ENCODE assay signal across 13 cellular contexts in the genomic region with DNA sequence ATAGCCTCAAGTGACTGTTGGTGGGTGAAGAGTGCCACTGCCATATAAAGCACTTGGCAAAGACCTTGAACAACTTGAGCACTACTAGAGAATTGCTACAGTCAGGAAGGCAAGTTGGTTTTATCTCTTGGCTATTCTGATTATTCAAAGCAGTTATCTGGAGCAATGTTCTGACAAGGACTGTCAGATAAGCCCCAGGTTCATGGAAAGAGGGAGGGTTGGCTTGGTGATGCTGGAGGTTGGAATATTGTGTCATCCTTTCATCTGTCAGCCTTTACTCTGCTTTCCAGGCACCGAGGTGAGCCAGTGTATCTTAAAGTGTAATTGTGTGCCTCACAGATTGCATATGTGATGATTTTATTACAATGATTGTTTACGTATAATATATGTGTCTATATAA.
DNase-seq lines count a peak whose midpoint lies in the region; ATAC-seq and TF ChIP-seq lines count a peak whose summit lies in the region.
"Had no signal": no experiment of that assay in that cellular context is flagged by ENCODE, and none has a peak within 500 bp of the region (broad histone marks: within the 10 kb centered on the region; RNA-seq: fewer than 3 reads in every experiment).

No MANE protein-coding gene starts in this region.

- no peak overlapping the region for H3K56ac ChIP-seq in mesendoderm (ENCODE audit: low read length)

- H3K36me3 ChIP-seq in mesendoderm (ENCODE audit: control insufficient read depth, insufficient read depth, low read length): no peaks in the 10 kb centered on the region
- H3K36me3 ChIP-seq: BLaER1 treated with 17β-estradiol and CSF1 and Interleukin-3, amounts not matched to agents 10 nM and 100 nM had no signal

- no CpG with 5 or more reads among the region's 2 CpGs for WGBS in mesendoderm (ENCODE audit: extremely low coverage, insufficient coverage, low lambda C conversion rate)

- H3K4me3 ChIP-seq in fibroblast of villous mesenchyme (ENCODE audit: low read depth, low read length): no peak overlapping the region
- no peak overlapping the region for H3K4me3 ChIP-seq in mesendoderm (ENCODE audit: low read length)
- H3K4me3 ChIP-seq: BLaER1 treated with 17β-estradiol and CSF1 and Interleukin-3, amounts not matched to agents 10 nM and 100 nM had no signal

- TF ChIP-seq CTCF in fibroblast of villous mesenchyme (IDR thresholded peaks at IDR 0.05; ENCODE audit: insufficient read depth, low read depth, low read length): no peak

- no peak overlapping the region for H4K8ac ChIP-seq in mesendoderm (ENCODE audit: low read depth, low read length)

- H2BK120ac ChIP-seq in mesendoderm (ENCODE audit: low read depth, low read length): no peak overlapping the region

- no peak overlapping the region for H3K4me2 ChIP-seq in mesendoderm (ENCODE audit: low read length)
- H3K4me2 ChIP-seq: BLaER1 treated with 17β-estradiol and CSF1 and Interleukin-3, amounts not matched to agents 10 nM and 100 nM had no signal

- H2AK5ac ChIP-seq in mesendoderm (ENCODE audit: low read length): no peak overlapping the region

- no peaks in the 10 kb centered on the region for H3K79me2 ChIP-seq in mesendoderm (ENCODE audit: control insufficient read depth, insufficient read depth, low read length)

- H3K4me1 ChIP-seq in mesendoderm (ENCODE audit: control insufficient read depth, low read depth, low read length): no peaks in the 10 kb centered on the region
- H3K4me1 ChIP-seq: BLaER1 treated with 17β-estradiol and CSF1 and Interleukin-3, amounts not matched to agents 10 nM and 100 nM had no signal

- H3K4ac ChIP-seq in mesendoderm (ENCODE audit: low read depth, low read length): no peak overlapping the region

- no peak overlapping the region for H3K23ac ChIP-seq in mesendoderm (ENCODE audit: low read length)

- no peak overlapping the region for H2BK5ac ChIP-seq in mesendoderm (ENCODE audit: low read length)

- H3K79me1 ChIP-seq in mesendoderm (ENCODE audit: low read length): no peaks in the 10 kb centered on the region

- no peak overlapping the region for H3K18ac ChIP-seq in mesendoderm (ENCODE audit: low read length)

- no peaks in the 10 kb centered on the region for H3K27me3 ChIP-seq in mesendoderm (ENCODE audit: insufficient read depth, low read length, poor library complexity)
- H3K27me3 ChIP-seq: BLaER1 treated with 17β-estradiol and CSF1 and Interleukin-3, amounts not matched to agents 10 nM and 100 nM had no signal

- H2BK15ac ChIP-seq in mesendoderm (replicated peaks; ENCODE audit: low read depth): no peak overlapping the region

- no peak overlapping the region for H3K9ac ChIP-seq in mesendoderm (ENCODE audit: low read length)
- H3K9ac ChIP-seq: BLaER1 treated with 17β-estradiol and CSF1 and Interleukin-3, amounts not matched to agents 10 nM and 100 nM had no signal

- peak; percentile 16 for ATAC-seq in Right ventricle myocardium inferior

- no peak overlapping the region for H3K27ac ChIP-seq in mesendoderm (ENCODE audit: low read depth, low read length)
- H3K27ac ChIP-seq: BLaER1 treated with 17β-estradiol and CSF1 and Interleukin-3, amounts not matched to agents 10 nM and 100 nM had no signal

- intact Hi-C loops in Right ventricle myocardium inferior (cut with DNase I): no loop called here
- intact Hi-C loops in cardiac septum (cut with DNase I): no loop called here
- intact Hi-C loops in posterior cingulate gyrus (cut with DNase I): no loop called here

- DNase-seq in Right ventricle myocardium inferior (ENCODE audit: missing footprints) (no peak), cardiac septum (ENCODE audit: low spot score) (no peak), NCI-H69 (lab: John Stamatoyannopoulos, UW) (peak; percentile 40), fibroblast of villous mesenchyme (ENCODE audit: low read depth) (peak; percentile 17), mesendoderm (peak; percentile 59), AML-193 (lab: John Stamatoyannopoulos, UW) (no peak), posterior cingulate gyrus (no peak)
- DNase-seq: 8988T; CD4-positive, CD25-positive, alpha-beta regulatory T cell; DMS53; GOT3; H9 had no signal

- H4K5ac ChIP-seq in mesendoderm (ENCODE audit: low read length): no peak overlapping the region

Comparison
In these comparisons a context has a peak if more than half of its experiments do, and no peak if none do; other contexts are left out.
1. DNase-seq: peak in NCI-H69 (single experiment), fibroblast of villous mesenchyme (single experiment) and mesendoderm (single experiment); none in Right ventricle myocardium inferior (single experiment), cardiac septum (single experiment), AML-193 (0 of 2) and posterior cingulate gyrus (0 of 10).